ENCODE assay signal across 28 cellular contexts in the genomic region with DNA sequence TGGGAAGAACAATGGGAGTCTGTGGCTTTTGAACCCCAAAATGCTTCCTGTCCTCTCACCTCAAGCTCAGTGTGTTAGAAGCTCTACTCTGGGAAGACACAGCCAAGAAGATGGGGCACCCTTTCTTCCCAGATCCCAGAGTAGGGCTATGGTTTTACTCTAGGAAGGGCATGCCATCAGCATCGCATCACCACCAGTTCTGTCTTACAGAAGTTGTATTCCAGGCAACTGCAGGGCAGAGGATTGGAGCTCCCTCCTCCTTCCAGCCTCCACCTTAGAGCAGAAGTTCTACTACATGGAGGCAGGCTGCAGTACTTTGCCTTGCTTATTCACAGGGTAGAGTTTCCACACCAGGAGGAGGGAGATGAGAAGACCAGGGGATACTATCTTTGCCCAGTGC.
"Had no signal": no experiment of that assay in that cellular context is flagged by ENCODE, and none has a peak within 500 bp of the region (broad histone marks: within the 10 kb centered on the region; RNA-seq: fewer than 3 reads in every experiment).

No MANE protein-coding gene starts in this region.

- DNase-seq: activated B cell treated with CpG ODN at 0.5 μM for 24 hours; activated CD4-positive, alpha-beta memory T cell treated with anti-CD3 and anti-CD28 coated beads, Interleukin-2, amount 10 ng/mL, durations not matched to agents 7 days and 5 days; activated CD4-positive, alpha-beta T cell treated with anti-CD3 and anti-CD28 coated beads for 4 hours; activated CD4-positive, CD25-positive, alpha-beta regulatory T cell treated with anti-CD3 and anti-CD28 coated beads, Interleukin-2, amount 50 U/mL, for 72 hours; activated CD8-positive, alpha-beta memory T cell treated with anti-CD3 and anti-CD28 coated beads for 24 hours; activated CD8-positive, alpha-beta memory T cell treated with anti-CD3 and anti-CD28 coated beads, Interleukin-2, amount 10 ng/mL, durations not matched to agents 7 days and 5 days; activated CD8-positive, alpha-beta memory T cell treated with anti-CD3 and anti-CD28 coated beads, Interleukin-2, amount 50 U/mL, for 48 hours; activated effector memory CD4-positive, alpha-beta T cell treated with Interleukin-2 at 50 U/mL for 16 hours; activated naive CD4-positive, alpha-beta T cell treated with anti-CD3 and anti-CD28 coated beads, Interleukin-2, amount 10 ng/mL, durations not matched to agents 7 days and 5 days; activated T-cell treated with anti-CD3 and anti-CD28 coated beads, Interleukin-2, amount 50 U/mL, for 48 hours; amniotic stem cell; aorta; colonic mucosa; NCI-H1105 treated with DMSO at 0.1 percent for 48 hours; NCI-H1436; NCI-H1694; NCI-H1930; NCI-H2081 treated with DMSO at 0.1 percent for 48 hours; NCI-H345; NCI-H524 treated with DMSO at 0.1 percent for 48 hours; PC-9; Right ventricle myocardium superior; SW 1271; T-helper 1 cell; T-helper 2 cell; T-helper 9 cell had no signal

- H3K4me1 ChIP-seq: colonic mucosa had no signal

- H3K36me3 ChIP-seq: cardiac muscle cell, colonic mucosa had no signal

- H3K4me3 ChIP-seq: cardiac muscle cell, colonic mucosa, PC-9 had no signal

- H3K27ac ChIP-seq: cardiac muscle cell, colonic mucosa, PC-9, VCaP had no signal

- H3K9me3 ChIP-seq: colonic mucosa had no signal

- H3K27me3 ChIP-seq: cardiac muscle cell, colonic mucosa had no signal

- ATAC-seq: activated CD8-positive, alpha-beta memory T cell treated with anti-CD3 and anti-CD28 coated beads, Interleukin-2, amount 10 ng/mL, durations not matched to agents 7 days and 5 days had no signal
